Comparison of ENCODE assay signal across 1 cellular context in genomic region chrX:3584415-3584996, GRCh38.
TF ChIP-seq lines count a peak whose summit lies in the region.

No MANE protein-coding gene starts in this region.

TF ChIP-seq in GM23338, 12 proteins besides CTCF, POLR2A, EP300 and RAD21 (continued from another document):
- no peak for TF ChIP-seq EZH2phosphoT487 (IDR thresholded peaks at IDR 0.05; ENCODE audit: unreplicated experiment)
